ENCODE assay signal across 26 cellular contexts in the genomic region with DNA sequence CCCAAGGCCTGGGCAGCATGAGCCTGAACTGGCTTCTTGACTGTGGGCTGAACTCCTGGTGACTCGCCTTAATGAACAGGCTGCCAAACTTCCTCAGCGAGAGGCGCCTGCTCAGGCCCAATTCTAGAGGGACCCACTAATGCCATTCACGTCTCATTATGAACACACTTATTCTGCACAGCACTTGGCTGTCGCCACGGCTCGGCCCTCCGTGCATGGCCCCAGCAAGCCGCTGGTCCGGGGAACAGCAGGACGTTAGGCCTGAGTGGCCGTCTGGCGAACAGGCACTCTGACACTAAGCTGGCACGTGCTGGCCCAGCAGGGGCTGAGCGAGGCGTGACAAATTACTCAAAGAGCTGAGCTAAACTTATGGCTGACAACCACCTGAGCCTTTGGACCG. TPM values are rescaled to one million over a fixed set of nuclear protein-coding genes. Genes with fewer than 3 reads are reported as not detected.
DNase-seq lines count a peak whose midpoint lies in the region; FAIRE-seq and TF ChIP-seq lines count a peak whose summit lies in the region.
"Had no signal": no experiment of that assay in that cellular context is flagged by ENCODE, and none has a peak within 500 bp of the region (broad histone marks: within the 10 kb centered on the region; RNA-seq: fewer than 3 reads in every experiment).

No MANE protein-coding gene starts in this region.

- H3K4me3 ChIP-seq in neural progenitor cell, result no peak overlapping the region
- H3K4me3 ChIP-seq: adrenal gland, cardiac muscle cell, pancreas, thoracic aorta had no signal

- no peaks in the 10 kb centered on the region for H3K9me3 ChIP-seq in neural progenitor cell (ENCODE audit: low read depth)
- H3K9me3 ChIP-seq: adrenal gland, Caco-2, pancreas, thoracic aorta had no signal

- H3K27me3 ChIP-seq in neural progenitor cell, result no peaks in the 10 kb centered on the region
- H3K27me3 ChIP-seq: adrenal gland, pancreas had no signal

- H3K36me3 ChIP-seq in neural progenitor cell, result no peaks in the 10 kb centered on the region
- H3K36me3 ChIP-seq: adrenal gland, cardiac muscle cell, thoracic aorta had no signal

- TF ChIP-seq POLR2A in H54 (IDR thresholded peaks at IDR 0.05; ENCODE audit: low read depth, low read length), result no peak

- intact Hi-C loops in activated CD4-positive, alpha-beta T cell treated with anti-CD3 and anti-CD28 coated beads, Interleukin-2, amount 10 ng/mL, durations not matched to agents 24 days and 14 days (cut with micrococcal nuclease), result loop anchor here (2.0 to 5.0 kb wide), 4 partner anchors 13 to 155 kb away; no protein-coding TSS in a partner anchor

- peak overlapping the region; percentile 85 for H3K27ac Mint-ChIP-seq in activated CD4-positive, alpha-beta T cell treated with anti-CD3 and anti-CD28 coated beads, Interleukin-2, amount 10 ng/mL, durations not matched to agents 24 days and 14 days
- H3K27ac Mint-ChIP-seq in brain, result peak overlapping the region; percentile 50 to 97 (median 83)
- H3K27ac Mint-ChIP-seq in neural progenitor cell, result no peak overlapping the region

- H3K27me3 Mint-ChIP-seq in activated CD4-positive, alpha-beta T cell treated with anti-CD3 and anti-CD28 coated beads, Interleukin-2, amount 10 ng/mL, durations not matched to agents 24 days and 14 days, result no peaks in the 10 kb centered on the region
- H3K27me3 Mint-ChIP-seq in brain (no peaks in the 10 kb centered on the region), neural progenitor cell (ENCODE audit: insufficient read depth, low read depth) (peaks cover 21% of the 10 kb centered on the region)
- H3K27me3 Mint-ChIP-seq: dendritic cell treated with granulocyte-macrophage colony-stimulating factor and Interleukin-4, amounts not matched to agents 40 ng/mL and 50 ng/mL, for 4 days had no signal

- H3K9me3 Mint-ChIP-seq in activated CD4-positive, alpha-beta T cell treated with anti-CD3 and anti-CD28 coated beads, Interleukin-2, amount 10 ng/mL, durations not matched to agents 24 days and 14 days, result no peaks in the 10 kb centered on the region
- no peaks in the 10 kb centered on the region for H3K9me3 Mint-ChIP-seq in brain
- peaks cover 2% of the 10 kb centered on the region for H3K9me3 Mint-ChIP-seq in neural progenitor cell
- H3K9me3 Mint-ChIP-seq: dendritic cell treated with granulocyte-macrophage colony-stimulating factor and Interleukin-4, amounts not matched to agents 40 ng/mL and 50 ng/mL, for 4 days had no signal

- CTCF ChIA-PET in HEK293T (lab: Yijun Ruan, JAX), result no interaction called here

- DNase-seq in activated CD4-positive, alpha-beta T cell treated with anti-CD3 and anti-CD28 coated beads, Interleukin-2, amount 10 ng/mL, durations not matched to agents 24 days and 14 days, result no peak
- DNase-seq in activated CD4-positive, alpha-beta T cell treated with anti-CD3 and anti-CD28 coated beads, Interleukin-2, amount 50 U/mL, for 4 hours, result no peak
- DNase-seq in NCI-H1417 treated with DMSO at 0.1 percent for 48 hours (lab: John Stamatoyannopoulos, UW) (peak; percentile 52), neural progenitor cell (ENCODE audit: low spot score) (peak; percentile 62), RKO (ENCODE audit: low spot score) (no peak), HEK293T (ENCODE audit: extremely low spot score) (no peak), H54 (ENCODE audit: insufficient read length, low spot score) (no peak)
- DNase-seq: activated CD4-positive, CD25-positive, alpha-beta regulatory T cell treated with anti-CD3 and anti-CD28 coated beads, Interleukin-2, amount 50 U/mL, for 72 hours; activated gamma-delta T cell; adrenal gland; Caco-2; foreskin fibroblast; islet precursor cell; NCI-H1694; pancreas; stimulated activated CD4-positive, alpha-beta T cell treated with anti-CD3 and anti-CD28 coated beads, Interleukin-15, amount 100 ng/mL, for 24 hours had no signal

- no peak for FAIRE-seq in H54 (lab: Jason Lieb, UNC)
- FAIRE-seq: GM18507, pancreas had no signal

- H3F3A ChIP-seq in neural progenitor cell (ENCODE audit: low read depth), result peaks cover 35% of the 10 kb centered on the region

- POLR2A ChIA-PET in HEK293T (lab: Yijun Ruan, JAX), result no interaction called here

- H3K9ac ChIP-seq in neural progenitor cell, result no peak overlapping the region

- peaks cover 13% of the 10 kb centered on the region for H4K20me1 ChIP-seq in neural progenitor cell (ENCODE audit: low read depth)

- H3K36me3 Mint-ChIP-seq in activated CD4-positive, alpha-beta T cell treated with anti-CD3 and anti-CD28 coated beads, Interleukin-2, amount 10 ng/mL, durations not matched to agents 24 days and 14 days (ENCODE audit: low read depth), result peaks cover 7% of the 10 kb centered on the region
- H3K36me3 Mint-ChIP-seq in brain, result peaks cover 11% of the 10 kb centered on the region
- H3K36me3 Mint-ChIP-seq in neural progenitor cell, result peaks cover 7% of the 10 kb centered on the region

- H3K4me2 ChIP-seq in neural progenitor cell, result no peak overlapping the region

- H3K4me3 Mint-ChIP-seq in activated CD4-positive, alpha-beta T cell treated with anti-CD3 and anti-CD28 coated beads, Interleukin-2, amount 10 ng/mL, durations not matched to agents 24 days and 14 days, result no peak overlapping the region
- H3K4me3 Mint-ChIP-seq in brain (peak overlapping the region in 2 of 5 experiments; percentile 5 to 75), neural progenitor cell (no peak overlapping the region)
- H3K4me3 Mint-ChIP-seq: dendritic cell treated with granulocyte-macrophage colony-stimulating factor and Interleukin-4, amounts not matched to agents 40 ng/mL and 50 ng/mL, for 4 days had no signal

- TF ChIP-seq CTCF in brain (conservative IDR thresholded peaks at IDR 0.05) (no peak), neural progenitor cell (IDR thresholded peaks at IDR 0.05) (no peak)

- H3K79me2 ChIP-seq in neural progenitor cell (ENCODE audit: low read depth), result no peaks in the 10 kb centered on the region

- H3K27ac ChIP-seq in neural progenitor cell, result no peak overlapping the region
- H3K27ac ChIP-seq: adrenal gland, cardiac muscle cell, pancreas, RWPE1, thoracic aorta had no signal

- H3K4me1 Mint-ChIP-seq in activated CD4-positive, alpha-beta T cell treated with anti-CD3 and anti-CD28 coated beads, Interleukin-2, amount 10 ng/mL, durations not matched to agents 24 days and 14 days, result peaks cover 43% of the 10 kb centered on the region
- H3K4me1 Mint-ChIP-seq in brain (peaks cover 67% of the 10 kb centered on the region), neural progenitor cell (peaks cover 63% of the 10 kb centered on the region)

- H3K4me1 ChIP-seq in neural progenitor cell, result peaks cover 52% of the 10 kb centered on the region
- H3K4me1 ChIP-seq: Caco-2 had no signal

- H2AFZ ChIP-seq in neural progenitor cell (replicated peaks), result no peak overlapping the region

TF ChIP-seq in HEK293T, 16 proteins besides CTCF, POLR2A, EP300 and RAD21:
- TF ChIP-seq ZNF384 (IDR thresholded peaks at IDR 0.05), result no peak
- TF ChIP-seq ELF4 (IDR thresholded peaks at IDR 0.05), result no peak
- TF ChIP-seq TARDBP (IDR thresholded peaks at IDR 0.05), result no peak
- TF ChIP-seq ARNT (IDR thresholded peaks at IDR 0.05), result no peak
- TF ChIP-seq FOXK2 (IDR thresholded peaks at IDR 0.05), result no peak

RNA-seq across cellular contexts. Expression of a gene that starts 45.9 kb away (rescaled TPM):
- 46.7 and 48.8 TPM in 2 replicates for total RNA-seq in activated CD4-positive, alpha-beta T cell treated with anti-CD3 and anti-CD28 coated beads, Interleukin-2, amount 10 ng/mL, durations not matched to agents 24 days and 14 days
- polyA plus RNA-seq in brain (ENCODE audit: insufficient read depth, low read depth, low replicate concordance), result 321 TPM
- 0.28 and 0.41 TPM in 2 replicates for total RNA-seq in neural progenitor cell (ENCODE audit: low replicate concordance)
- total RNA-seq: A172, Caco-2, cardiac muscle cell, lung microvascular endothelial cell, sciatic nerve, thoracic aorta had no signal
- polyA plus RNA-seq: BJ, cardiac muscle cell had no signal

Comparison
In these comparisons a context has a peak if more than half of its experiments do, and no peak if none do; other contexts are left out.
1. DNase-seq: peak in NCI-H1417 treated with DMSO at 0.1 percent for 48 hours (single experiment) and neural progenitor cell (single experiment); none in activated CD4-positive, alpha-beta T cell treated with anti-CD3 and anti-CD28 coated beads, Interleukin-2, amount 10 ng/mL, durations not matched to agents 24 days and 14 days (single experiment), activated CD4-positive, alpha-beta T cell treated with anti-CD3 and anti-CD28 coated beads, Interleukin-2, amount 50 U/mL, for 4 hours (0 of 2), RKO (single experiment), HEK293T (single experiment) and H54 (single experiment).
2. RNA of a gene that starts 45.9 kb away (total RNA-seq): 46.7 to 48.8 TPM in activated CD4-positive, alpha-beta T cell treated with anti-CD3 and anti-CD28 coated beads, Interleukin-2, amount 10 ng/mL, durations not matched to agents 24 days and 14 days; 0.28 to 0.41 TPM in neural progenitor cell; every median in the first group is over 10 times any median in the second.